26 cellular contexts compared by ENCODE assay signal in the genomic region with DNA sequence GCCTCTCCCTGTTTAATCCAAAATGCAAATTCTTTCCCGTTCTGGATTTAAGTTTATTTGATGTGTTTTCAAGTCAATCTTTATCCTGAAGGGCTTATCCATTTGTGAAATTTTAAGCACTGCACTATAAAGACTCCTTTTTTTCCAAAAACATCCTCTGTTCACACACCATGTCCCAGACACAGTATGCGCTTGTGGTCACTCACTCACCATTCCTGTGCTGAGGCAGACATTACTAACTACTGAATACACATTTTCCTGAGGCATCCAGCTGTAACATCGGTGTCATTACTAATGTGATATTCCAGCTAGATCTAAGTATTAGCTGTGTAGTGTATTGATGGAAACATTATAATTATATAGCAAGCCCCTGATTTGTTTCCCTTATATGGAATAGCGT.
A peak's percentile ranks its signal among the peaks of the same experiment; 100 is the strongest.
DNase-seq lines count a peak whose midpoint lies in the region; ATAC-seq and TF ChIP-seq lines count a peak whose summit lies in the region.
"Had no signal": no experiment of that assay in that cellular context is flagged by ENCODE, and none has a peak within 500 bp of the region (broad histone marks: within the 10 kb centered on the region; RNA-seq: fewer than 3 reads in every experiment).

No MANE protein-coding gene starts in this region.

- intact Hi-C loops in left colon (cut with DNase I, micrococcal nuclease) = no loop called here

- peaks cover 22% of the 10 kb centered on the region for H3K4me1 ChIP-seq in skeletal muscle satellite cell (ENCODE audit: control insufficient read depth, insufficient read depth, low read length)
- H3K4me1 ChIP-seq: foreskin keratinocyte had no signal

- no peaks in the 10 kb centered on the region for H3K27me3 ChIP-seq in skeletal muscle satellite cell (ENCODE audit: control insufficient read depth, insufficient read depth, low read length)
- H3K27me3 ChIP-seq: dorsolateral prefrontal cortex, foreskin keratinocyte had no signal

- DNase-seq in HCEC 1CT = peak; percentile 62
- peak; percentile 20 for DNase-seq in astrocyte of the cerebellum (ENCODE audit: low read depth)
- DNase-seq in kidney tubule cell (ENCODE audit: low spot score) = peak; percentile 91
- no peak for DNase-seq in medulla oblongata (ENCODE audit: extremely low spot score)
- DNase-seq in GF-D8 (lab: John Stamatoyannopoulos, UW) = no peak
- DNase-seq in NCI-H1417 (lab: John Stamatoyannopoulos, UW) = no peak
- no peak for DNase-seq in left colon
- DNase-seq: activated CD4-positive, alpha-beta T cell treated with anti-CD3 and anti-CD28 coated beads for 1 hour; activated naive CD4-positive, alpha-beta T cell; activated T-cell treated with anti-CD3 and anti-CD28 coated beads, Interleukin-2, amount 50 U/mL, for 1 hour; amygdala; CD4-positive, alpha-beta memory T cell; central memory CD4-positive, alpha-beta T cell; dorsolateral prefrontal cortex; foreskin keratinocyte; kidney; natural killer cell; NCI-H187; OCI-M1; posterior cingulate gyrus; stimulated activated CD4-positive, alpha-beta T cell treated with anti-CD3 and anti-CD28 coated beads, Interleukin-1b, Interleukin-23, amount 100 ng/mL, for 48 hours had no signal

- H3K9me3 ChIP-seq in skeletal muscle satellite cell (replicated peaks; ENCODE audit: low read length) = no peaks in the 10 kb centered on the region
- H3K9me3 ChIP-seq: thoracic aorta had no signal

- H3K4me3 ChIP-seq in astrocyte of the cerebellum (ENCODE audit: low read depth, low read length) = no peak overlapping the region
- H3K4me3 ChIP-seq in skeletal muscle satellite cell (ENCODE audit: low read length) = no peak overlapping the region
- H3K4me3 ChIP-seq: dorsolateral prefrontal cortex, thoracic aorta had no signal

- no peaks in the 10 kb centered on the region for H3K36me3 ChIP-seq in skeletal muscle satellite cell (ENCODE audit: insufficient read depth, low read length)
- H3K36me3 ChIP-seq: thoracic aorta had no signal

- no peak for ATAC-seq in left colon
- ATAC-seq: foreskin keratinocyte; natural killer cell; Right ventricle myocardium inferior; stimulated activated effector memory CD8-positive, alpha-beta T cell treated with anti-CD3 and anti-CD28 coated beads, Interleukin-12 subunit alpha, Interleukin-12 subunit beta, amount 100 ng/mL, for 72 hours had no signal

- in situ Hi-C loops in astrocyte of the cerebellum (cut with HindIII; ENCODE audit: low sequenced_read_pairs) = no loop called here

- TF ChIP-seq CTCF in astrocyte of the cerebellum (IDR thresholded peaks at IDR 0.05; ENCODE audit: low read depth, low read length, missing control alignments) = no peak

- peak overlapping the region; percentile 30 for H3K4me2 ChIP-seq in skeletal muscle satellite cell (ENCODE audit: low read length)
- H3K4me2 ChIP-seq: KMS-11 had no signal

- H3K9ac ChIP-seq in skeletal muscle satellite cell (ENCODE audit: low read depth, low read length) = peak overlapping the region; percentile 59
- H3K9ac ChIP-seq: KMS-11 had no signal

Comparison
In these comparisons a context has a peak if more than half of its experiments do, and no peak if none do; other contexts are left out.
1. DNase-seq: peak in HCEC 1CT (single experiment), astrocyte of the cerebellum (single experiment) and kidney tubule cell (single experiment); none in medulla oblongata (single experiment), GF-D8 (single experiment), NCI-H1417 (0 of 3) and left colon (0 of 2).